1 cellular context compared by ENCODE assay signal in genomic region chr2:104472076-104472475, GRCh38.
TF ChIP-seq lines count a peak whose summit lies in the region.

No MANE protein-coding gene starts in this region.

TF ChIP-seq in GM23338, 12 proteins besides CTCF, POLR2A, EP300 and RAD21:
- TF ChIP-seq, protein P1, sequence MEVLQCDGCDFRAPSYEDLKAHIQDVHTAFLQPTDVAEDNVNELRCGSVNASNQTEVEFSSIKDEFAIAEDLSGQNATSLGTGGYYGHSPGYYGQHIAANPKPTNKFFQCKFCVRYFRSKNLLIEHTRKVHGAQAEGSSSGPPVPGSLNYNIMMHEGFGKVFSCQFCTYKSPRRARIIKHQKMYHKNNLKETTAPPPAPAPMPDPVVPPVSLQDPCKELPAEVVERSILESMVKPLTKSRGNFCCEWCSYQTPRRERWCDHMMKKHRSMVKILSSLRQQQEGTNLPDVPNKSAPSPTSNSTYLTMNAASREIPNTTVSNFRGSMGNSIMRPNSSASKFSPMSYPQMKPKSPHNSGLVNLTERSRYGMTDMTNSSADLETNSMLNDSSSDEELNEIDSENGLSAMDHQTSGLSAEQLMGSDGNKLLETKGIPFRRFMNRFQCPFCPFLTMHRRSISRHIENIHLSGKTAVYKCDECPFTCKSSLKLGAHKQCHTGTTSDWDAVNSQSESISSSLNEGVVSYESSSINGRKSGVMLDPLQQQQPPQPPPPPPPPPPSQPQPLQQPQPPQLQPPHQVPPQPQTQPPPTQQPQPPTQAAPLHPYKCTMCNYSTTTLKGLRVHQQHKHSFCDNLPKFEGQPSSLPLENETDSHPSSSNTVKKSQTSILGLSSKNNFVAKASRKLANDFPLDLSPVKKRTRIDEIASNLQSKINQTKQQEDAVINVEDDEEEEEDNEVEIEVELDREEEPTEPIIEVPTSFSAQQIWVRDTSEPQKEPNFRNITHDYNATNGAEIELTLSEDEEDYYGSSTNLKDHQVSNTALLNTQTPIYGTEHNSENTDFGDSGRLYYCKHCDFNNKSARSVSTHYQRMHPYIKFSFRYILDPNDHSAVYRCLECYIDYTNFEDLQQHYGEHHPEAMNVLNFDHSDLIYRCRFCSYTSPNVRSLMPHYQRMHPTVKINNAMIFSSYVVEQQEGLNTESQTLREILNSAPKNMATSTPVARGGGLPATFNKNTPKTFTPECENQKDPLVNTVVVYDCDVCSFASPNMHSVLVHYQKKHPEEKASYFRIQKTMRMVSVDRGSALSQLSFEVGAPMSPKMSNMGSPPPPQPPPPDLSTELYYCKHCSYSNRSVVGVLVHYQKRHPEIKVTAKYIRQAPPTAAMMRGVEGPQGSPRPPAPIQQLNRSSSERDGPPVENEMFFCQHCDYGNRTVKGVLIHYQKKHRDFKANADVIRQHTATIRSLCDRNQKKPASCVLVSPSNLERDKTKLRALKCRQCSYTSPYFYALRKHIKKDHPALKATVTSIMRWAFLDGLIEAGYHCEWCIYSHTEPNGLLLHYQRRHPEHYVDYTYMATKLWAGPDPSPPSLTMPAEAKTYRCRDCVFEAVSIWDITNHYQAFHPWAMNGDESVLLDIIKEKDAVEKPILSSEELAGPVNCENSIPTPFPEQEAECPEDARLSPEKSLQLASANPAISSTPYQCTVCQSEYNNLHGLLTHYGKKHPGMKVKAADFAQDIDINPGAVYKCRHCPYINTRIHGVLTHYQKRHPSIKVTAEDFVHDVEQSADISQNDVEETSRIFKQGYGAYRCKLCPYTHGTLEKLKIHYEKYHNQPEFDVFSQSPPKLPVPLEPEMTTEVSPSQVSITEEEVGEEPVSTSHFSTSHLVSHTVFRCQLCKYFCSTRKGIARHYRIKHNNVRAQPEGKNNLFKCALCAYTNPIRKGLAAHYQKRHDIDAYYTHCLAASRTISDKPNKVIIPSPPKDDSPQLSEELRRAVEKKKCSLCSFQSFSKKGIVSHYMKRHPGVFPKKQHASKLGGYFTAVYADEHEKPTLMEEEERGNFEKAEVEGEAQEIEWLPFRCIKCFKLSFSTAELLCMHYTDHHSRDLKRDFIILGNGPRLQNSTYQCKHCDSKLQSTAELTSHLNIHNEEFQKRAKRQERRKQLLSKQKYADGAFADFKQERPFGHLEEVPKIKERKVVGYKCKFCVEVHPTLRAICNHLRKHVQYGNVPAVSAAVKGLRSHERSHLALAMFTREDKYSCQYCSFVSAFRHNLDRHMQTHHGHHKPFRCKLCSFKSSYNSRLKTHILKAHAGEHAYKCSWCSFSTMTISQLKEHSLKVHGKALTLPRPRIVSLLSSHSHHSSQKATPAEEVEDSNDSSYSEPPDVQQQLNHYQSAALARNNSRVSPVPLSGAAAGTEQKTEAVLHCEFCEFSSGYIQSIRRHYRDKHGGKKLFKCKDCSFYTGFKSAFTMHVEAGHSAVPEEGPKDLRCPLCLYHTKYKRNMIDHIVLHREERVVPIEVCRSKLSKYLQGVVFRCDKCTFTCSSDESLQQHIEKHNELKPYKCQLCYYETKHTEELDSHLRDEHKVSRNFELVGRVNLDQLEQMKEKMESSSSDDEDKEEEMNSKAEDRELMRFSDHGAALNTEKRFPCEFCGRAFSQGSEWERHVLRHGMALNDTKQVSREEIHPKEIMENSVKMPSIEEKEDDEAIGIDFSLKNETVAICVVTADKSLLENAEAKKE (CRISPR knock-in tag; IDR thresholded peaks at IDR 0.05), result peak; percentile 68; the same call in 1 of the 2 replicates
- TF ChIP-seq POLR2AphosphoS5 (IDR thresholded peaks at IDR 0.05; ENCODE audit: low read depth) (no peak), CREB1 (CRISPR knock-in tag; IDR thresholded peaks at IDR 0.05; ENCODE audit: low read depth) (no peak)
- TF ChIP-seq, protein P2, sequence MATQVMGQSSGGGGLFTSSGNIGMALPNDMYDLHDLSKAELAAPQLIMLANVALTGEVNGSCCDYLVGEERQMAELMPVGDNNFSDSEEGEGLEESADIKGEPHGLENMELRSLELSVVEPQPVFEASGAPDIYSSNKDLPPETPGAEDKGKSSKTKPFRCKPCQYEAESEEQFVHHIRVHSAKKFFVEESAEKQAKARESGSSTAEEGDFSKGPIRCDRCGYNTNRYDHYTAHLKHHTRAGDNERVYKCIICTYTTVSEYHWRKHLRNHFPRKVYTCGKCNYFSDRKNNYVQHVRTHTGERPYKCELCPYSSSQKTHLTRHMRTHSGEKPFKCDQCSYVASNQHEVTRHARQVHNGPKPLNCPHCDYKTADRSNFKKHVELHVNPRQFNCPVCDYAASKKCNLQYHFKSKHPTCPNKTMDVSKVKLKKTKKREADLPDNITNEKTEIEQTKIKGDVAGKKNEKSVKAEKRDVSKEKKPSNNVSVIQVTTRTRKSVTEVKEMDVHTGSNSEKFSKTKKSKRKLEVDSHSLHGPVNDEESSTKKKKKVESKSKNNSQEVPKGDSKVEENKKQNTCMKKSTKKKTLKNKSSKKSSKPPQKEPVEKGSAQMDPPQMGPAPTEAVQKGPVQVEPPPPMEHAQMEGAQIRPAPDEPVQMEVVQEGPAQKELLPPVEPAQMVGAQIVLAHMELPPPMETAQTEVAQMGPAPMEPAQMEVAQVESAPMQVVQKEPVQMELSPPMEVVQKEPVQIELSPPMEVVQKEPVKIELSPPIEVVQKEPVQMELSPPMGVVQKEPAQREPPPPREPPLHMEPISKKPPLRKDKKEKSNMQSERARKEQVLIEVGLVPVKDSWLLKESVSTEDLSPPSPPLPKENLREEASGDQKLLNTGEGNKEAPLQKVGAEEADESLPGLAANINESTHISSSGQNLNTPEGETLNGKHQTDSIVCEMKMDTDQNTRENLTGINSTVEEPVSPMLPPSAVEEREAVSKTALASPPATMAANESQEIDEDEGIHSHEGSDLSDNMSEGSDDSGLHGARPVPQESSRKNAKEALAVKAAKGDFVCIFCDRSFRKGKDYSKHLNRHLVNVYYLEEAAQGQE (IDR thresholded peaks at IDR 0.05; ENCODE audit: unreplicated experiment), result no peak
